Comparison of ENCODE assay signal across 10 cellular contexts in the genomic region with DNA sequence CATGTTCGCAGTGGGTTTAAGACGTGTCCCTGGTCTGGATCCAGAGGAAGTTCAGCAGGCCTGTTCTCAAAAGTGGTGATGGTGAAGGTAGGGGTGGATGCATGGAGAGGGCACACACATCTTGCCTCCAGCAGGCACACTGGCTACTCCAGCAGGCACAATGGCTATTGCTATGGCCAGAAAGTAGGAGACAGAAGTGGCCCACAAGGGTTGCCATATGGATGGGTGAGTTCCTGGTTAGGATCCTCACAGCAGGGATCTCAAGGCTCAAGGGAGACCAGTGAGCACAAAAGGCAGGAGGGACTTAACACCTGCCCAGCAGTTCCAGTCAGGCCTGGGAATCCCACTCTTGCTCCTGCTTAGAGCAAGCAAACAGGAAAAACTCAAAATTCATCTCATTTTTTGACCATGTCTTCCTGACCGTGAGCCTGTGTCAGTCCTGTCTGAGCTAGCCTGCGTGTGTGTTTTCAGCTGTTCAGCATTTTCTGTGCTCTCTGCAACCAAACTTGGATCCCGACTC.
DNase-seq lines count a peak whose midpoint lies in the region; ATAC-seq and TF ChIP-seq lines count a peak whose summit lies in the region.
"Had no signal": no experiment of that assay in that cellular context is flagged by ENCODE, and none has a peak within 500 bp of the region (broad histone marks: within the 10 kb centered on the region; RNA-seq: fewer than 3 reads in every experiment).

No MANE protein-coding gene starts in this region.

- peak overlapping the region; percentile 36 for H3K9ac ChIP-seq in mesenchymal stem cell (ENCODE audit: low read length)

- H2AFZ ChIP-seq in mesenchymal stem cell (ENCODE audit: low read depth, low read length), result no peak overlapping the region

- no peak overlapping the region for H3K4ac ChIP-seq in mesenchymal stem cell (ENCODE audit: low read depth in 1 of 2, low read length in 2 of 2)

- 88% methylated on average over 5 of the region's 5 CpGs for WGBS in mesenchymal stem cell

- H3K14ac ChIP-seq in mesenchymal stem cell (ENCODE audit: low read length in 2 of 2), result peak overlapping the region in 1 of 2 experiments; percentile 12

- no peak overlapping the region for H4K8ac ChIP-seq in mesenchymal stem cell (ENCODE audit: low read length)

- peaks cover 34% of the 10 kb centered on the region for H3K4me1 ChIP-seq in mesenchymal stem cell (ENCODE audit: control insufficient read depth, insufficient read depth, low read depth, low read length)
- H3K4me1 ChIP-seq in thoracic aorta (ENCODE audit: control insufficient read depth in 1 of 2, low read depth in 2 of 2), result peaks cover 35 to 60% of the 10 kb centered on the region in 2 donors

- peaks cover 48% of the 10 kb centered on the region for H3K36me3 Mint-ChIP-seq in activated T-cell treated with anti-CD3 and anti-CD28 coated beads, Interleukin-2, amount 50 U/mL, for 4 hours (ENCODE audit: insufficient read depth)
- H3K36me3 Mint-ChIP-seq in activated naive CD4-positive, alpha-beta T cell treated with anti-CD3 and anti-CD28 coated beads, Interleukin-2, amount 50 U/mL, for 72 hours, result peaks cover 27 to 58% of the 10 kb centered on the region in 2 donors

- no peak overlapping the region for H3K23ac ChIP-seq in mesenchymal stem cell (ENCODE audit: low read length in 2 of 2)

- no peak overlapping the region for H2BK5ac ChIP-seq in mesenchymal stem cell (ENCODE audit: low read depth, low read length, poor library complexity, severe bottlenecking)

- H3K4me3 Mint-ChIP-seq in activated T-cell treated with anti-CD3 and anti-CD28 coated beads, Interleukin-2, amount 50 U/mL, for 4 hours, result peak overlapping the region; percentile 77

- no peak for TF ChIP-seq CTCF in thoracic aorta (IDR thresholded peaks at IDR 0.05)

- H3K27ac ChIP-seq in mesenchymal stem cell (ENCODE audit: low read length, poor library complexity, severe bottlenecking), result peak overlapping the region; percentile 19
- H3K27ac ChIP-seq in thoracic aorta, result peak overlapping the region; percentile 71 to 75

- H4K91ac ChIP-seq in mesenchymal stem cell (ENCODE audit: low read length), result no peak overlapping the region

- no peak overlapping the region for H3K18ac ChIP-seq in mesenchymal stem cell (ENCODE audit: low read depth in 1 of 2, low read length in 2 of 2)

- no peaks in the 10 kb centered on the region for H3K27me3 Mint-ChIP-seq in activated T-cell treated with anti-CD3 and anti-CD28 coated beads, Interleukin-2, amount 50 U/mL, for 4 hours (ENCODE audit: low read depth)

- DNase-seq in activated T-cell treated with anti-CD3 and anti-CD28 coated beads, Interleukin-2, amount 50 U/mL, for 4 hours, result no peak
- no peak for DNase-seq in activated T-cell treated with anti-CD3 and anti-CD28 coated beads, Interleukin-2, amount 50 U/mL, for 48 hours
- DNase-seq in activated naive CD4-positive, alpha-beta T cell treated with anti-CD3 and anti-CD28 coated beads, Interleukin-2, amount 50 U/mL, for 72 hours (ENCODE audit: low spot score in 2 of 2), result no peak
- DNase-seq in mesenchymal stem cell (no peak), thoracic aorta (ENCODE audit: low spot score) (no peak), cerebellum (ENCODE audit: low spot score) (no peak)
- DNase-seq: NCI-H2029 treated with DMSO at 0.1 percent for 48 hours had no signal

- H3K4me2 ChIP-seq in mesenchymal stem cell (ENCODE audit: low read length, poor library complexity, severe bottlenecking), result no peak overlapping the region

- no peak overlapping the region for H2BK12ac ChIP-seq in mesenchymal stem cell (ENCODE audit: low read length in 2 of 2)

- peak overlapping the region; percentile 88 to 90 for H3K27ac Mint-ChIP-seq in activated naive CD4-positive, alpha-beta T cell treated with anti-CD3 and anti-CD28 coated beads, Interleukin-2, amount 50 U/mL, for 72 hours

- H3K9me3 ChIP-seq in mesenchymal stem cell (ENCODE audit: control insufficient read depth, low read length) (no peaks in the 10 kb centered on the region), thoracic aorta (no peaks in the 10 kb centered on the region)

- H2AK5ac ChIP-seq in mesenchymal stem cell (ENCODE audit: low read length, severe bottlenecking), result peak overlapping the region; percentile 16

- H2BK120ac ChIP-seq in mesenchymal stem cell (ENCODE audit: low read depth, low read length), result no peak overlapping the region

- no peak for ATAC-seq in activated T-cell treated with anti-CD3 and anti-CD28 coated beads, Interleukin-2, amount 50 U/mL, for 4 hours
- no peak for ATAC-seq in activated naive CD4-positive, alpha-beta T cell treated with anti-CD3 and anti-CD28 coated beads, Interleukin-2, amount 50 U/mL, for 72 hours
- ATAC-seq in thoracic aorta (ENCODE audit: insufficient number of reproducible peaks, low FRiP score, low read depth) (peak; percentile 17), GM21786 (IDR thresholded peaks at IDR 0.05; ENCODE audit: unreplicated experiment) (no peak), GM18511 (IDR thresholded peaks at IDR 0.05; ENCODE audit: unreplicated experiment) (no peak)
- ATAC-seq: left lobe of liver had no signal

- no peaks in the 10 kb centered on the region for H3K27me3 ChIP-seq in mesenchymal stem cell (ENCODE audit: control insufficient read depth in 1 of 2, insufficient read depth in 1 of 2, low read length in 2 of 2)
- H3K27me3 ChIP-seq in thoracic aorta (replicated peaks; ENCODE audit: insufficient read depth), result no peaks in the 10 kb centered on the region

- H3K9me3 Mint-ChIP-seq in activated T-cell treated with anti-CD3 and anti-CD28 coated beads, Interleukin-2, amount 50 U/mL, for 4 hours, result peaks cover 6% of the 10 kb centered on the region
- H3K9me3 Mint-ChIP-seq in activated naive CD4-positive, alpha-beta T cell treated with anti-CD3 and anti-CD28 coated beads, Interleukin-2, amount 50 U/mL, for 72 hours, result peaks cover 5% of the 10 kb centered on the region in 2 donors

- no peak overlapping the region for H2BK15ac ChIP-seq in mesenchymal stem cell (ENCODE audit: low read depth, poor library complexity, severe bottlenecking)

- H3K4me3 ChIP-seq in mesenchymal stem cell (ENCODE audit: insufficient read depth in 1 of 2, low read depth in 1 of 2, low read length in 2 of 2) (no peak overlapping the region), thoracic aorta (peak overlapping the region; percentile 49)

- H3K4me1 Mint-ChIP-seq in activated T-cell treated with anti-CD3 and anti-CD28 coated beads, Interleukin-2, amount 50 U/mL, for 4 hours (ENCODE audit: low read depth), result peaks cover 67% of the 10 kb centered on the region

- H3K79me1 ChIP-seq in mesenchymal stem cell (replicated peaks; ENCODE audit: low read length, poor library complexity, severe bottlenecking), result peaks cover 20% of the 10 kb centered on the region

- H3K36me3 ChIP-seq in mesenchymal stem cell (ENCODE audit: control insufficient read depth in 1 of 2, insufficient read depth in 2 of 2, low read depth in 1 of 2, low read length in 2 of 2) (peaks cover 39 to 48% of the 10 kb centered on the region in 2 experiments), thoracic aorta (no peaks in the 10 kb centered on the region)
